ENCODE assay signal across 1 cellular context in genomic region chr2:149313512-149313972, GRCh38.
TF ChIP-seq lines count a peak whose summit lies in the region.

No MANE protein-coding gene starts in this region.

TF ChIP-seq in WTC11, 78 proteins besides CTCF, POLR2A, EP300 and RAD21 (continued from another document):
- no peak for TF ChIP-seq USF1 (CRISPR knock-in tag; IDR thresholded peaks at IDR 0.05)
